In the genomic region with DNA sequence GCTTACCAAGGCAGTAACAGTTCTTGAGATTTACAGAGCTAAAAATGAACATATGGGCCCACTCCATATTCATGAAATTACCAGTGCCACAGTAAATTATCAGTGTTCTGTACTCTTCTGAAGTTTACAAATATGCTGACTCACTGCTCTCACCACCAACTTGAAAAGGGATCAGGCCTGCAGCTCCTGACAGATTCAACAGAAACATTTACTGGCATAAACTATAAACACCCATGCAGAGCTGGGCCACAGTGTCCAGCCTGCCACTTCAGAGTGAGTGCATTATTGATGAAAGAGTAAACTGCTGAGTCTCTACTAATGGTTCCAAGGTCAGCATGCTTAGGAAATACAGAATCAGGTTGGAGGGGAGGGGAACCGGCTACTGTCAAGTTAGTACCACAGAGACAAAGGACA, we compare ENCODE assay signal across 8 cellular contexts.
DNase-seq lines count a peak whose midpoint lies in the region; ATAC-seq, FAIRE-seq and TF ChIP-seq lines count a peak whose summit lies in the region.

No MANE protein-coding gene starts in this region.

- peak overlapping the region; percentile 7 for H3K9ac ChIP-seq in SK-N-MC (ENCODE audit: insufficient read length)

- H3K9me3 ChIP-seq in SK-N-MC (ENCODE audit: low read depth, low read length), result no peaks in the 10 kb centered on the region

- peaks cover 31% of the 10 kb centered on the region for H3K36me3 ChIP-seq in SK-N-MC (ENCODE audit: insufficient read depth, low read length)

- no peak for ATAC-seq in GM21526 (IDR thresholded peaks at IDR 0.05; ENCODE audit: low FRiP score, unreplicated experiment)

- peak overlapping the region; percentile 21; the same call in 1 of the 2 replicates for H3K4me3 ChIP-seq in SK-N-MC

- peak; percentile 47 for DNase-seq in GM04504 (ENCODE audit: low read depth)
- DNase-seq in SK-N-MC (ENCODE audit: low read depth, low spot score), result peak; percentile 37
- peak; percentile 74 for DNase-seq in fibroblast of peridontal ligament (ENCODE audit: extremely low read depth)
- DNase-seq in pons (ENCODE audit: low spot score), result peak; percentile 15
- DNase-seq in GM12892 (ENCODE audit: insufficient read length), result no peak
- no peak for DNase-seq in activated CD4-positive, alpha-beta T cell treated with anti-CD3 and anti-CD28 coated beads, Interleukin-2, amount 50 U/mL, for 48 hours
- DNase-seq in HPDE6-E6E7 (ENCODE audit: extremely low spot score), result no peak

- TF ChIP-seq POLR2A in GM12892 (IDR thresholded peaks at IDR 0.05; ENCODE audit: low read depth, low read length), result no peak

- peak overlapping the region; percentile 89 for H3K27ac ChIP-seq in SK-N-MC

- FAIRE-seq in GM12892 (lab: Jason Lieb, UNC), result no peak

Comparison
In these comparisons a context has a peak if more than half of its experiments do, and no peak if none do; other contexts are left out.
1. DNase-seq: peak in GM04504 (single experiment), SK-N-MC (single experiment), fibroblast of peridontal ligament (single experiment) and pons (single experiment); none in GM12892 (single experiment), activated CD4-positive, alpha-beta T cell treated with anti-CD3 and anti-CD28 coated beads, Interleukin-2, amount 50 U/mL, for 48 hours (0 of 2) and HPDE6-E6E7 (single experiment).